In genomic region chr1:225747566-225747965, GRCh38 we compare ENCODE assay signal across 14 cellular contexts. TPM values are rescaled to one million over a fixed set of nuclear protein-coding genes. Genes with fewer than 3 reads are reported as not detected.
DNase-seq lines count a peak whose midpoint lies in the region; ATAC-seq and TF ChIP-seq lines count a peak whose summit lies in the region.
"Had no signal": no experiment of that assay in that cellular context is flagged by ENCODE, and none has a peak within 500 bp of the region (broad histone marks: within the 10 kb centered on the region; RNA-seq: fewer than 3 reads in every experiment).

No MANE protein-coding gene starts in this region.

- TF ChIP-seq POLR2A in upper lobe of left lung (IDR thresholded peaks at IDR 0.05): no peak

- no peaks in the 10 kb centered on the region; a peak in 1 of 5 replicates for H3K9me3 Mint-ChIP-seq in H9
- H3K9me3 Mint-ChIP-seq: activated T-cell treated with anti-CD3 and anti-CD28 coated beads, Interleukin-2, amount 50 U/mL, for 72 hours; stimulated activated naive CD8-positive, alpha-beta T cell treated with anti-CD3 and anti-CD28 coated beads, Interleukin-15, amount 100 ng/mL, for 72 hours had no signal

- H3K9ac ChIP-seq in SK-N-SH (no peak overlapping the region), endocrine pancreas (ENCODE audit: control insufficient read depth, insufficient read depth, low read length) (peak overlapping the region; percentile 4), H9 (ENCODE audit: extremely low read depth, insufficient read length, low read length) (no peak overlapping the region)
- H3K9ac ChIP-seq: parathyroid adenoma had no signal

- in situ Hi-C loops in KBM-7 (cut with MboI; ENCODE audit: low pct_unique_long_range_greater_than_20kb, low sequenced_read_pairs): no loop called here

- no peak overlapping the region for H2AK5ac ChIP-seq in H9 (ENCODE audit: insufficient read length, low read length)

- peak overlapping the region in 1 of 2 experiments; percentile 23; a peak in 1 of 5 replicates for H3K4me3 Mint-ChIP-seq in H9
- H3K4me3 Mint-ChIP-seq: activated T-cell treated with anti-CD3 and anti-CD28 coated beads, Interleukin-2, amount 50 U/mL, for 72 hours; stimulated activated naive CD8-positive, alpha-beta T cell treated with anti-CD3 and anti-CD28 coated beads, Interleukin-15, amount 100 ng/mL, for 72 hours had no signal

- H4K5ac ChIP-seq in H9 (ENCODE audit: insufficient read length, low read depth, low read length): no peak overlapping the region

- no peak overlapping the region for H2BK12ac ChIP-seq in H9 (ENCODE audit: insufficient read length, low read depth, low read length)

- H4K8ac ChIP-seq in H9 (replicated peaks; ENCODE audit: insufficient read length, low read depth, low read length): no peak overlapping the region

- no peak overlapping the region for H3K4me3 ChIP-seq in SK-N-SH (ENCODE audit: low read depth in 2 of 2, low read length in 1 of 2)
- no peak overlapping the region for H3K4me3 ChIP-seq in endocrine pancreas (ENCODE audit: control insufficient read depth, insufficient read depth, low read length)
- H3K4me3 ChIP-seq in muscle layer of duodenum (ENCODE audit: low read depth in 1 of 2, low read length in 2 of 2): no peak overlapping the region
- H3K4me3 ChIP-seq in upper lobe of left lung: no peak overlapping the region

- peaks cover 56% of the 10 kb centered on the region for H3K27me3 Mint-ChIP-seq in H9 (ENCODE audit: low read depth)
- H3K27me3 Mint-ChIP-seq: stimulated activated naive CD8-positive, alpha-beta T cell treated with anti-CD3 and anti-CD28 coated beads, Interleukin-15, amount 100 ng/mL, for 72 hours had no signal

- H3K27ac Mint-ChIP-seq in H9: no peak overlapping the region
- H3K27ac Mint-ChIP-seq: activated T-cell treated with anti-CD3 and anti-CD28 coated beads, Interleukin-2, amount 50 U/mL, for 72 hours; stimulated activated naive CD8-positive, alpha-beta T cell treated with anti-CD3 and anti-CD28 coated beads, Interleukin-15, amount 100 ng/mL, for 72 hours had no signal

- H2AFZ ChIP-seq in SK-N-SH (ENCODE audit: low read depth) (no peak overlapping the region), H9 (ENCODE audit: low read length) (no peak overlapping the region)

- TF ChIP-seq CTCF in SK-N-SH (IDR thresholded peaks at IDR 0.05) (no peak), upper lobe of left lung (IDR thresholded peaks at IDR 0.05) (no peak), H9 (conservative IDR thresholded peaks at IDR 0.05) (no peak)

- H3K27me3 ChIP-seq in SK-N-SH (ENCODE audit: insufficient read depth) (no peaks in the 10 kb centered on the region), endocrine pancreas (ENCODE audit: control insufficient read depth, insufficient read depth, low read length) (no peaks in the 10 kb centered on the region), muscle layer of duodenum (ENCODE audit: low read depth, low read length) (no peaks in the 10 kb centered on the region), upper lobe of left lung (no peaks in the 10 kb centered on the region), H9 (ENCODE audit: insufficient read depth, low read length) (no peaks in the 10 kb centered on the region)

- no peaks in the 10 kb centered on the region for H4K20me1 ChIP-seq in SK-N-SH (ENCODE audit: insufficient read depth)
- H4K20me1 ChIP-seq in H9 (ENCODE audit: control insufficient read depth, insufficient read depth, insufficient read length): no peaks in the 10 kb centered on the region

- H2BK15ac ChIP-seq in H9 (ENCODE audit: low read depth, low read length): no peak overlapping the region

- H3K4me1 ChIP-seq in SK-N-SH (ENCODE audit: control insufficient read depth in 1 of 2, insufficient read depth in 2 of 2, low read depth in 1 of 2, low read length in 1 of 2) (peaks cover 11 to 19% of the 10 kb centered on the region in 2 experiments; a peak in 3 of 4 replicates), endocrine pancreas (ENCODE audit: control insufficient read depth, insufficient read depth, low read length) (no peaks in the 10 kb centered on the region), muscle layer of duodenum (ENCODE audit: control insufficient read depth in 1 of 2, insufficient read depth in 2 of 2, low read length in 2 of 2) (peaks cover 5 to 34% of the 10 kb centered on the region in 2 donors), upper lobe of left lung (peaks cover 0 to 24% (median 18%) of the 10 kb centered on the region in 4 donors), H9 (ENCODE audit: insufficient read depth, low read length) (no peaks in the 10 kb centered on the region; the same call in 1 of the 2 replicates)
- H3K4me1 ChIP-seq: parathyroid adenoma had no signal

- H3K4me2 ChIP-seq in SK-N-SH: 0 out of 2 replicates have a peak overlapping the region, but pooled peaks have one; percentile 97
- H3K4me2 ChIP-seq in H9 (ENCODE audit: insufficient read depth, insufficient read length, low read length): no peak overlapping the region

- DNase-seq in SK-N-SH (no peak), upper lobe of left lung (no peak), KBM-7 (no peak), H9 (no peak)
- no peak for DNase-seq in activated CD4-positive, CD25-positive, alpha-beta regulatory T cell (lab: John Stamatoyannopoulos, UW)
- DNase-seq: 8988T; activated CD4-positive, CD25-positive, alpha-beta regulatory T cell treated with anti-CD3 and anti-CD28 coated beads, Interleukin-2, amount 50 U/mL, for 72 hours; activated T-cell treated with anti-CD3 and anti-CD28 coated beads, Interleukin-2, amount 50 U/mL, for 72 hours; NCI-H1105; stimulated activated naive CD8-positive, alpha-beta T cell treated with anti-CD3 and anti-CD28 coated beads, Interleukin-15, amount 100 ng/mL, for 72 hours had no signal

- H3K4ac ChIP-seq in H9 (ENCODE audit: low read depth, low read length): no peak overlapping the region

- H3K27ac ChIP-seq in SK-N-SH (ENCODE audit: low read depth in 2 of 2, low read length in 1 of 2) (peak overlapping the region in 1 of 2 experiments; percentile 90; a peak in 2 of 4 replicates), muscle layer of duodenum (ENCODE audit: low read length) (peak overlapping the region; percentile 36), upper lobe of left lung (peak overlapping the region in 3 of 4 donors; percentile 80 to 88 (median 84)), H9 (ENCODE audit: insufficient read length, low read depth, low read length) (no peak overlapping the region)

- H3K23ac ChIP-seq in H9 (ENCODE audit: insufficient read length, low read depth, low read length): no peak overlapping the region

- WGBS in SK-N-SH (ENCODE audit: low lambda C conversion rate): 96% methylated on average over 7 of the region's 7 CpGs
- WGBS in upper lobe of left lung, 2 donors: 87 to 99% methylated on average over 7 of the region's 7 CpGs
- WGBS in H9 (ENCODE audit: extremely low coverage, insufficient read length, low lambda C conversion rate): no CpG with 5 or more reads among the region's 7 CpGs

- ATAC-seq in SK-N-SH treated with all-trans-retinoic acid at 6 μM for 48 hours (no peak), upper lobe of left lung (ENCODE audit: low FRiP score in 2 of 2) (no peak)
- ATAC-seq: activated T-cell treated with anti-CD3 and anti-CD28 coated beads, Interleukin-2, amount 50 U/mL, for 72 hours; stimulated activated naive CD8-positive, alpha-beta T cell treated with anti-CD3 and anti-CD28 coated beads, Interleukin-15, amount 100 ng/mL, for 72 hours had no signal

- H3K18ac ChIP-seq in H9 (ENCODE audit: insufficient read length, low read depth, low read length): no peak overlapping the region

- no peak for TF ChIP-seq RAD21 in SK-N-SH (IDR thresholded peaks at IDR 0.05; ENCODE audit: low read length)

- no peak overlapping the region for H2BK5ac ChIP-seq in H9 (ENCODE audit: insufficient read length, low read length)

- H3T11ph ChIP-seq in H9 (ENCODE audit: low read length): no peak overlapping the region

- peaks cover 32 to 34% of the 10 kb centered on the region in 2 experiments for H3K4me1 Mint-ChIP-seq in H9
- H3K4me1 Mint-ChIP-seq: stimulated activated naive CD8-positive, alpha-beta T cell treated with anti-CD3 and anti-CD28 coated beads, Interleukin-15, amount 100 ng/mL, for 72 hours had no signal

- H3K23me2 ChIP-seq in H9 (ENCODE audit: insufficient read length, low read depth, low read length, poor library complexity, severe bottlenecking): no peaks in the 10 kb centered on the region

- no peak overlapping the region for H2BK20ac ChIP-seq in H9 (ENCODE audit: low read depth, low read length, poor library complexity, severe bottlenecking)

- H3K56ac ChIP-seq in H9 (ENCODE audit: insufficient read length, low read depth, low read length): no peak overlapping the region

- CTCF ChIA-PET in SK-N-SH (lab: Yijun Ruan, JAX): interaction anchor here (0.7 to 3.0 kb wide), 6 partner anchors 11 to 273 kb away, joined by 3 to 9 read pairs (median 4); partner anchors contain the start of gene SRP9

- no peaks in the 10 kb centered on the region for H3K36me3 ChIP-seq in SK-N-SH (replicated peaks in 1 of 2; ENCODE audit: control insufficient read depth in 1 of 2, insufficient read depth in 2 of 2, low read length in 1 of 2)
- no peaks in the 10 kb centered on the region for H3K36me3 ChIP-seq in endocrine pancreas (ENCODE audit: control insufficient read depth, insufficient read depth, low read length)
- no peaks in the 10 kb centered on the region for H3K36me3 ChIP-seq in muscle layer of duodenum (ENCODE audit: control insufficient read depth in 1 of 2, insufficient read depth in 2 of 2, low read length in 2 of 2)
- H3K36me3 ChIP-seq in upper lobe of left lung: no peaks in the 10 kb centered on the region

- H3K79me1 ChIP-seq in H9 (ENCODE audit: insufficient read depth, low read depth, low read length, poor library complexity, severe bottlenecking): no peaks in the 10 kb centered on the region

- H3F3A ChIP-seq in SK-N-SH (replicated peaks; ENCODE audit: insufficient read depth): peaks cover 20% of the 10 kb centered on the region

- no peak overlapping the region for H2BK120ac ChIP-seq in H9 (ENCODE audit: low read depth, low read length, poor library complexity, severe bottlenecking)

- H3K14ac ChIP-seq in H9 (ENCODE audit: insufficient read depth, low read length): no peak overlapping the region

- H3K9me2 ChIP-seq in SK-N-SH: no peaks in the 10 kb centered on the region

- no peaks in the 10 kb centered on the region for H3K79me2 ChIP-seq in SK-N-SH (ENCODE audit: insufficient read depth)
- no peaks in the 10 kb centered on the region for H3K79me2 ChIP-seq in H9 (ENCODE audit: insufficient read depth, low read length)
- H3K79me2 ChIP-seq: parathyroid adenoma had no signal

- TF ChIP-seq EP300 in SK-N-SH (IDR thresholded peaks at IDR 0.05; ENCODE audit: borderline replicate concordance in 1 of 2, low read depth in 1 of 2, low read length in 1 of 2) (no peak), upper lobe of left lung (IDR thresholded peaks at IDR 0.05) (no peak)

- H3K36me3 Mint-ChIP-seq in H9 (ENCODE audit: insufficient read depth in 1 of 3, low read depth in 3 of 3): no peaks in the 10 kb centered on the region

- POLR2A ChIA-PET in SK-N-SH (lab: Yijun Ruan, JAX): interaction anchor here (0.7 to 1.2 kb wide), 2 partner anchors 25 to 95 kb away, joined by 3 to 4 read pairs; partner anchors contain the start of gene ENAH

- H3K9me3 ChIP-seq in SK-N-SH (no peaks in the 10 kb centered on the region), endocrine pancreas (ENCODE audit: control insufficient read depth, low read length) (no peaks in the 10 kb centered on the region), muscle layer of duodenum (ENCODE audit: control insufficient read depth in 1 of 2, low read length in 2 of 2) (no peaks in the 10 kb centered on the region), upper lobe of left lung (no peaks in the 10 kb centered on the region), H9 (ENCODE audit: control insufficient read depth, low read depth, low read length) (no peaks in the 10 kb centered on the region)

- H4K91ac ChIP-seq in H9 (ENCODE audit: insufficient read length, low read depth, low read length): no peak overlapping the region

RNA-seq across cellular contexts. Expression of gene SRP9, which starts 30.1 kb away (rescaled TPM):
- 156 and 292 TPM in 2 replicates for polyA plus RNA-seq in SK-N-SH (2012; rRNA removed)
- polyA plus RNA-seq in SK-N-SH (2012; cell fraction: cytosol; rRNA removed): 324 and 359 TPM in 2 replicates
- polyA plus RNA-seq in SK-N-SH (2012; cell fraction: nucleus; rRNA removed): 60.3 and 116 TPM in 2 replicates
- total RNA-seq in upper lobe of left lung: 100 to 1,000 TPM in 4 of 6 donors, 10 to 100 TPM in 2; 34.5 to 157 (median 125) TPM
- 396 and 403 TPM in 2 replicates for total RNA-seq in H9 (2021)
